In the genomic region with DNA sequence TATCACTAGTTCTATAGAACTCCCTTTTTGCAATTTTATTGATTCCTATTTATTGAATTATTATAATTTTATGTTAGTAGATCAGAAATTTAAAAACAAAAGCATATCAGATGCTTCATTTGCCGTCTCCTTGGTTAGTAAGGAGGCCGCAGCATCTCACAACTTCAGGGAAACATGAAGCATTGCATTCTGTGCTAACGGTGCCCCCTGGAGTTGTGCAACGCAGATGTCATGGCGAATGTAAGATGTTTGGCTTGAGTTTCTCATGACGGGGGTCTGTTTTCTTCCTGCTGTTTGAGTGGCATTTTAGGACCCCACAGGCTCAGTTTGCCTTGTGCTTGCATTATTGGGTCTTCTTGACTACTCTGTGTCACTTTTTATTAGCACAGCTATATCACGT, we compare ENCODE assay signal across 28 cellular contexts.
A peak's percentile ranks its signal among the peaks of the same experiment; 100 is the strongest.
DNase-seq lines count a peak whose midpoint lies in the region; ATAC-seq, FAIRE-seq and TF ChIP-seq lines count a peak whose summit lies in the region.
"Had no signal": no experiment of that assay in that cellular context is flagged by ENCODE, and none has a peak within 500 bp of the region (broad histone marks: within the 10 kb centered on the region; RNA-seq: fewer than 3 reads in every experiment).

No MANE protein-coding gene starts in this region.

- H2AFZ ChIP-seq in SK-N-SH (ENCODE audit: low read depth) (no peak overlapping the region), K562 (ENCODE audit: low read depth, low read length) (no peak overlapping the region)
- H2AFZ ChIP-seq: parathyroid adenoma had no signal

- H3K27ac ChIP-seq in SK-N-SH (ENCODE audit: low read depth in 2 of 2, low read length in 1 of 2): no peak overlapping the region
- H3K27ac ChIP-seq in K562 (ENCODE audit: extremely low read depth, low read depth, low read length): no peak overlapping the region
- peak overlapping the region in 1 of 2 donors; percentile 50 for H3K27ac ChIP-seq in aorta (ENCODE audit: low read depth in 1 of 2, low read length in 2 of 2)
- H3K27ac ChIP-seq: epithelial cell of prostate, left lung, SK-N-MC, uterus, VCaP had no signal

- H4K20me1 ChIP-seq in SK-N-SH (ENCODE audit: insufficient read depth) (no peaks in the 10 kb centered on the region), K562 (replicated peaks; ENCODE audit: control insufficient read depth, insufficient read depth, low read length) (no peaks in the 10 kb centered on the region)

- no peaks in the 10 kb centered on the region for H3F3A ChIP-seq in SK-N-SH (replicated peaks; ENCODE audit: insufficient read depth)

- CTCF ChIA-PET in SK-N-SH (lab: Yijun Ruan, JAX): interaction anchor here (1.4 kb wide), 1 partner anchor 125 kb away, joined by 3 read pairs; the partner anchor contains the start of gene CNNM2
- CTCF ChIA-PET in K562 (lab: Yijun Ruan, JAX; ENCODE audit: low intra/inter-chr PET ratio): no interaction called here

- 90% methylated on average over 7 of the region's 7 CpGs for WGBS in SK-N-SH (ENCODE audit: low lambda C conversion rate)
- WGBS in K562 (ENCODE audit: insufficient coverage, low coverage, missing lambda C conversion rate): 88% methylated on average over 7 of the region's 7 CpGs
- 82 to 90% methylated on average over 7 of the region's 7 CpGs for WGBS in aorta, 2 donors

- peaks cover 23% of the 10 kb centered on the region for H3K4me1 Mint-ChIP-seq in neural crest cell
- H3K4me1 Mint-ChIP-seq: activated CD4-positive, alpha-beta T cell treated with anti-CD3 and anti-CD28 coated beads, Interleukin-2, amount 10 ng/mL, durations not matched to agents 24 days and 14 days had no signal

- H3K9me3 Mint-ChIP-seq in neural crest cell: no peaks in the 10 kb centered on the region
- H3K9me3 Mint-ChIP-seq: activated CD4-positive, alpha-beta T cell treated with anti-CD3 and anti-CD28 coated beads, Interleukin-2, amount 10 ng/mL, durations not matched to agents 24 days and 14 days; CD4-positive, alpha-beta T cell; IgD-negative memory B cell had no signal

- H3K9me3 ChIP-seq in SK-N-SH (no peaks in the 10 kb centered on the region), K562 (replicated peaks; ENCODE audit: control insufficient read depth, insufficient read depth, low read depth, low read length) (no peaks in the 10 kb centered on the region), aorta (ENCODE audit: control insufficient read depth, low read length) (no peaks in the 10 kb centered on the region)
- H3K9me3 ChIP-seq: left lung, uterus had no signal

- H3K36me3 ChIP-seq in SK-N-SH (replicated peaks in 1 of 2; ENCODE audit: control insufficient read depth in 1 of 2, insufficient read depth in 2 of 2, low read length in 1 of 2): no peaks in the 10 kb centered on the region
- H3K36me3 ChIP-seq in K562 (ENCODE audit: control insufficient read depth, insufficient read depth, low read length): no peaks in the 10 kb centered on the region
- no peaks in the 10 kb centered on the region for H3K36me3 ChIP-seq in aorta (ENCODE audit: control insufficient read depth in 1 of 2, insufficient read depth in 2 of 2, low read length in 1 of 2)
- H3K36me3 ChIP-seq: left lung, uterus had no signal

- no TSS peak for BruUV-seq in K562 (replicated peaks; lab: Mats Ljungman, UMichigan)

- H3K27ac Mint-ChIP-seq in neural crest cell (ENCODE audit: unreplicated experiment): no peak overlapping the region
- H3K27ac Mint-ChIP-seq: activated CD4-positive, alpha-beta T cell treated with anti-CD3 and anti-CD28 coated beads, Interleukin-2, amount 10 ng/mL, durations not matched to agents 24 days and 14 days; activated naive CD8-positive, alpha-beta T cell; CD4-positive, alpha-beta T cell had no signal

- POLR2A ChIA-PET in SK-N-SH (lab: Yijun Ruan, JAX): no interaction called here
- POLR2A ChIA-PET in K562 (lab: Yijun Ruan, JAX): no interaction called here

- no peak for FAIRE-seq in K562 (lab: Jason Lieb, UNC)
- FAIRE-seq: GM18507, small intestine had no signal

- ATAC-seq in SK-N-SH treated with all-trans-retinoic acid at 6 μM for 48 hours: no peak
- no peak for ATAC-seq in K562
- ATAC-seq in aorta (ENCODE audit: low FRiP score): no peak
- ATAC-seq: left lung; stimulated activated naive CD8-positive, alpha-beta T cell treated with anti-CD3 and anti-CD28 coated beads, Interleukin-15, Interleukin-2, amounts not matched to agents 100 U/mL and 50 U/mL, for 24 hours had no signal

- H3K4me2 ChIP-seq in SK-N-SH: no peak overlapping the region
- H3K4me2 ChIP-seq in K562 (ENCODE audit: insufficient read depth, low read length): no peak overlapping the region

- intact Hi-C loops in K562 (cut with micrococcal nuclease) (no loop called here), aorta (cut with DNase I) (no loop called here)

- in situ Hi-C loops in K562 (cut with MboI): no loop called here

- DNase-seq in SK-N-SH (no peak), HFF-Myc (ENCODE audit: extremely low read depth, low read depth) (no peak), K562 (ENCODE audit: extremely low read depth in 1 of 4, low spot score in 3 of 4) (no peak), neural crest cell (ENCODE audit: low read depth, low spot score) (no peak), ureter (ENCODE audit: low spot score) (no peak), aorta (no peak), C1 segment of cervical spinal cord (lab: John Stamatoyannopoulos, UW) (no peak)
- DNase-seq: 8988T; activated CD4-positive, alpha-beta T cell treated with anti-CD3 and anti-CD28 coated beads, Interleukin-2, amount 10 ng/mL, durations not matched to agents 24 days and 14 days; activated CD8-positive, alpha-beta memory T cell treated with anti-CD3 and anti-CD28 coated beads for 24 hours; CD4-positive, alpha-beta T cell; effector CD8-positive, alpha-beta T cell; left lung; NCI-H1092; NCI-H1694 treated with DMSO at 0.1 percent for 48 hours; small intestine; stimulated activated CD4-positive, alpha-beta T cell treated with anti-CD3 and anti-CD28 coated beads, Interleukin-1b, Interleukin-23, amount 100 ng/mL, for 48 hours; stimulated activated naive CD8-positive, alpha-beta T cell treated with anti-CD3 and anti-CD28 coated beads, Interleukin-15, Interleukin-2, amounts not matched to agents 100 U/mL and 50 U/mL, for 24 hours; uterus had no signal

- H3K9me1 ChIP-seq in K562 (ENCODE audit: control insufficient read depth, insufficient read depth, low read length): no peaks in the 10 kb centered on the region

- H3K79me2 ChIP-seq in SK-N-SH (ENCODE audit: insufficient read depth): no peaks in the 10 kb centered on the region
- H3K79me2 ChIP-seq in K562 (ENCODE audit: control insufficient read depth, insufficient read depth, low read length): no peaks in the 10 kb centered on the region
- H3K79me2 ChIP-seq: parathyroid adenoma had no signal

- H3K4me3 Mint-ChIP-seq in neural crest cell: no peak overlapping the region
- H3K4me3 Mint-ChIP-seq: activated CD4-positive, alpha-beta T cell treated with anti-CD3 and anti-CD28 coated beads, Interleukin-2, amount 10 ng/mL, durations not matched to agents 24 days and 14 days; activated naive CD8-positive, alpha-beta T cell; CD4-positive, alpha-beta T cell; IgD-negative memory B cell had no signal

- no peaks in the 10 kb centered on the region for H3K9me2 ChIP-seq in SK-N-SH

- H3K4me3 ChIP-seq in SK-N-SH (ENCODE audit: low read depth in 2 of 2, low read length in 1 of 2) (no peak overlapping the region), HFF-Myc (replicated peaks; ENCODE audit: low read depth, low read length) (no peak overlapping the region), K562 (no peak overlapping the region), aorta (ENCODE audit: low read length in 2 of 2) (no peak overlapping the region)
- H3K4me3 ChIP-seq: coronary artery, left lung, SK-N-MC, uterus had no signal

- H3K9ac ChIP-seq in SK-N-SH (no peak overlapping the region), K562 (ENCODE audit: insufficient read depth in 1 of 2, low read depth in 2 of 2, low read length in 2 of 2) (no peak overlapping the region)
- H3K9ac ChIP-seq: parathyroid adenoma had no signal

- TF ChIP-seq RAD21 in SK-N-SH (IDR thresholded peaks at IDR 0.05; ENCODE audit: low read length): peak; percentile 41
- TF ChIP-seq RAD21 in K562 (CRISPR knock-in tag; conservative IDR thresholded peaks at IDR 0.05 in 1 of 2, IDR thresholded peaks at IDR 0.05 in 1 of 2): no peak

- H3K4me1 ChIP-seq in SK-N-SH (ENCODE audit: control insufficient read depth in 1 of 2, insufficient read depth in 2 of 2, low read depth in 1 of 2, low read length in 1 of 2): no peaks in the 10 kb centered on the region
- H3K4me1 ChIP-seq in K562 (replicated peaks in 1 of 2; ENCODE audit: control insufficient read depth in 2 of 2, insufficient read depth in 2 of 2, low read length in 2 of 2): peaks cover 19 to 22% of the 10 kb centered on the region in 2 experiments
- H3K4me1 ChIP-seq in aorta (ENCODE audit: control insufficient read depth in 1 of 2, insufficient read depth in 2 of 2, low read length in 2 of 2): peaks cover 8 to 9% of the 10 kb centered on the region in 2 donors
- H3K4me1 ChIP-seq: left lung, uterus had no signal

- TF ChIP-seq POLR2A in K562 (conservative IDR thresholded peaks at IDR 0.05): no peak

- TF ChIP-seq CTCF in SK-N-SH (IDR thresholded peaks at IDR 0.05): no peak; the same call in 1 of the 2 replicates
- TF ChIP-seq CTCF in HFF-Myc (IDR thresholded peaks at IDR 0.05; ENCODE audit: low read depth, low read length, missing control alignments): peak; percentile 16
- TF ChIP-seq CTCF in K562 (IDR thresholded peaks at IDR 0.05 in 2 of 3, conservative IDR thresholded peaks at IDR 0.05 in 1 of 3; ENCODE audit: insufficient read depth in 2 of 3, low read depth in 1 of 3, low read length in 3 of 3): 0 out of 6 replicates have a peak, but pooled peaks of 2 of the 3 experiments have one; percentile 4 to 40
- TF ChIP-seq CTCF in neural crest cell (conservative IDR thresholded peaks at IDR 0.05): peak; percentile 31

- no peaks in the 10 kb centered on the region for H3K27me3 Mint-ChIP-seq in neural crest cell (ENCODE audit: low read depth)
- H3K27me3 Mint-ChIP-seq: activated CD4-positive, alpha-beta T cell treated with anti-CD3 and anti-CD28 coated beads, Interleukin-2, amount 10 ng/mL, durations not matched to agents 24 days and 14 days; activated naive CD8-positive, alpha-beta T cell; CD4-positive, alpha-beta T cell; IgD-negative memory B cell had no signal

- H3K27me3 ChIP-seq in SK-N-SH (ENCODE audit: insufficient read depth) (no peaks in the 10 kb centered on the region), K562 (ENCODE audit: control insufficient read depth in 2 of 2, insufficient read depth in 2 of 2, low read length in 2 of 2) (no peaks in the 10 kb centered on the region), aorta (ENCODE audit: control insufficient read depth in 1 of 2, insufficient read depth in 2 of 2, low read length in 1 of 2) (no peaks in the 10 kb centered on the region)
- H3K27me3 ChIP-seq: left lung, uterus had no signal

- no peaks in the 10 kb centered on the region for H3K36me3 Mint-ChIP-seq in neural crest cell (ENCODE audit: low read depth)
- H3K36me3 Mint-ChIP-seq: activated naive CD8-positive, alpha-beta T cell had no signal

- TF ChIP-seq EP300 in SK-N-SH (IDR thresholded peaks at IDR 0.05; ENCODE audit: borderline replicate concordance in 1 of 2, low read depth in 1 of 2, low read length in 1 of 2) (no peak), K562 (IDR thresholded peaks at IDR 0.05; ENCODE audit: low read length) (no peak)

TF ChIP-seq in SK-N-SH, 30 proteins besides CTCF, POLR2A, EP300 and RAD21 (continues in another document):
- TF ChIP-seq GATA2 (CRISPR knock-in tag; IDR thresholded peaks at IDR 0.05): no peak

TF ChIP-seq in K562, 482 proteins besides CTCF, POLR2A, EP300 and RAD21 (continues in another document):
- TF ChIP-seq ZNF76 (CRISPR knock-in tag; IDR thresholded peaks at IDR 0.05; ENCODE audit: borderline replicate concordance): no peak

Comparison
In these comparisons a context has a peak if more than half of its experiments do, and no peak if none do; other contexts are left out.
1. Of the 27 proteins assayed by ChIP-seq in both K562 and SK-N-SH: peak only in K562: CTCF; only in SK-N-SH: RAD21 and SMC3; in both: none; in neither: 24.